8 cellular contexts compared by ENCODE assay signal in genomic region chr16:50154369-50154947, GRCh38. TPM values are rescaled to one million over a fixed set of nuclear protein-coding genes. Genes with fewer than 3 reads are reported as not detected.
DNase-seq lines count a peak whose midpoint lies in the region; ATAC-seq and TF ChIP-seq lines count a peak whose summit lies in the region.

No MANE protein-coding gene starts in this region.

- peak overlapping the region; percentile 96 for H3K4me2 ChIP-seq in PC-9

- H3K4me1 Mint-ChIP-seq in naive thymus-derived CD4-positive, alpha-beta T cell = peaks cover 37 to 60% (median 53%) of the 10 kb centered on the region in 7 donors

- POLR2A ChIA-PET in PC-9 (lab: Charles Lee; ENCODE audit: unreplicated experiment) = interaction anchor here (0.7 kb wide), 1 partner anchor 122 kb away, joined by 6 read pairs; no protein-coding TSS in a partner anchor
- POLR2A ChIA-PET in naive thymus-derived CD4-positive, alpha-beta T cell (lab: Charles Lee) = interaction anchor here (0.6 to 1.4 kb wide), 5 partner anchors 9 to 131 kb away, joined by 3 to 7 read pairs (median 3); no protein-coding TSS in a partner anchor

- no peak overlapping the region for H3K27ac ChIP-seq in PC-9
- H3K27ac ChIP-seq in naive thymus-derived CD4-positive, alpha-beta T cell (ENCODE audit: low read depth, low read length) = peak overlapping the region; percentile 82

- peak overlapping the region; percentile 83 to 99 (median 90) for H3K4me3 Mint-ChIP-seq in naive thymus-derived CD4-positive, alpha-beta T cell

- H3K9me3 Mint-ChIP-seq in naive thymus-derived CD4-positive, alpha-beta T cell = peaks cover 0 to 5% (median 0%) of the 10 kb centered on the region in 11 donors

- CTCF ChIA-PET in PC-9 (lab: Charles Lee) = interaction anchor here (0.6 kb wide), 1 partner anchor 652 kb away, joined by 4 read pairs; no protein-coding TSS in a partner anchor
- CTCF ChIA-PET in naive thymus-derived CD4-positive, alpha-beta T cell (lab: Charles Lee) = interaction anchor here (0.6 to 0.7 kb wide), 2 partner anchors 80 to 87 kb away, joined by 3 to 4 read pairs; no protein-coding TSS in a partner anchor

- no peaks in the 10 kb centered on the region; the same call in 1 of the 2 replicates for H3F3A ChIP-seq in PC-9 (ENCODE audit: insufficient read depth, low read depth)

- no peaks in the 10 kb centered on the region for H3K9me3 ChIP-seq in PC-9 (ENCODE audit: insufficient read depth, low read depth)
- no peaks in the 10 kb centered on the region for H3K9me3 ChIP-seq in endocrine pancreas (ENCODE audit: control insufficient read depth, low read length)
- H3K9me3 ChIP-seq in naive thymus-derived CD4-positive, alpha-beta T cell (ENCODE audit: control insufficient read depth in 2 of 3, low read length in 3 of 3) = no peaks in the 10 kb centered on the region

- peak overlapping the region; percentile 77 to 96 (median 84) for H3K27ac Mint-ChIP-seq in naive thymus-derived CD4-positive, alpha-beta T cell

- H3K4me1 ChIP-seq in PC-9 (replicated peaks; ENCODE audit: insufficient read depth) (peaks cover 20% of the 10 kb centered on the region), endocrine pancreas (ENCODE audit: control insufficient read depth, insufficient read depth, low read length) (no peaks in the 10 kb centered on the region)
- peaks cover 19 to 41% of the 10 kb centered on the region in 2 donors for H3K4me1 ChIP-seq in naive thymus-derived CD4-positive, alpha-beta T cell (ENCODE audit: control insufficient read depth in 2 of 2, insufficient read depth in 2 of 2, low read length in 2 of 2)

- no peaks in the 10 kb centered on the region for H3K9me2 ChIP-seq in PC-9 (ENCODE audit: insufficient read depth)

- peaks cover 57% of the 10 kb centered on the region for H3K79me2 ChIP-seq in PC-9 (ENCODE audit: low read depth)

- no peak for TF ChIP-seq CTCF in PC-9 (conservative IDR thresholded peaks at IDR 0.05)

- ATAC-seq in naive thymus-derived CD4-positive, alpha-beta T cell = no peak
- ATAC-seq in HG02798 (IDR thresholded peaks at IDR 0.05; ENCODE audit: poor library complexity, unreplicated experiment) (no peak), GM21619 (IDR thresholded peaks at IDR 0.05; ENCODE audit: unreplicated experiment) (no peak)

- H2AFZ ChIP-seq in PC-9 = peak overlapping the region; percentile 66; the same call in 1 of the 2 replicates

- H3K27me3 Mint-ChIP-seq in naive thymus-derived CD4-positive, alpha-beta T cell = no peaks in the 10 kb centered on the region

- intact Hi-C loops in PC-9 (cut with micrococcal nuclease; ENCODE audit: unreplicated experiment) = loop anchor here (2.0 kb wide), 1 partner anchor 48 kb away; no protein-coding TSS in a partner anchor
- intact Hi-C loops in naive thymus-derived CD4-positive, alpha-beta T cell (cut with micrococcal nuclease) = loop anchor here (2.0 to 10.0 kb wide), 5 partner anchors 42 to 1550 kb away; partner anchors contain the start of genes ADCY7 (in 1 of the 2) and SNX20 (in 1 of the 2)

- peaks cover 22% of the 10 kb centered on the region for H4K20me1 ChIP-seq in PC-9 (ENCODE audit: insufficient read depth)

- no peaks in the 10 kb centered on the region for H3K36me3 ChIP-seq in PC-9 (ENCODE audit: low read depth)
- H3K36me3 ChIP-seq in endocrine pancreas (ENCODE audit: control insufficient read depth, insufficient read depth, low read length) = no peaks in the 10 kb centered on the region
- peaks cover 0 to 3% (median 0%) of the 10 kb centered on the region in 3 experiments for H3K36me3 ChIP-seq in naive thymus-derived CD4-positive, alpha-beta T cell (ENCODE audit: control insufficient read depth in 2 of 3, insufficient read depth in 3 of 3, low read length in 3 of 3)

- H3K4me3 ChIP-seq in GM08714 (ENCODE audit: low read length) (peak overlapping the region; percentile 64), PC-9 (peak overlapping the region; percentile 75), endocrine pancreas (ENCODE audit: control insufficient read depth, insufficient read depth, low read length) (peak overlapping the region; percentile 97)
- peak overlapping the region; percentile 40 for H3K4me3 ChIP-seq in naive thymus-derived CD4-positive, alpha-beta T cell (ENCODE audit: low read length)

- BruUV-seq in PC-9 (replicated peaks; lab: Mats Ljungman, UMichigan) = no TSS peak

- H3K27me3 ChIP-seq in PC-9 (ENCODE audit: insufficient read depth, low read depth) = no peaks in the 10 kb centered on the region
- H3K27me3 ChIP-seq in endocrine pancreas (ENCODE audit: control insufficient read depth, insufficient read depth, low read length) = no peaks in the 10 kb centered on the region
- H3K27me3 ChIP-seq in naive thymus-derived CD4-positive, alpha-beta T cell (ENCODE audit: control insufficient read depth in 2 of 2, insufficient read depth in 2 of 2, low read length in 2 of 2) = no peaks in the 10 kb centered on the region

- no peak for DNase-seq in PC-9
- peak in 2 of 9 donors; percentile 26 to 38 for DNase-seq in naive thymus-derived CD4-positive, alpha-beta T cell
- no peak for DNase-seq in OCI-M2 (lab: John Stamatoyannopoulos, UW; ENCODE audit: unreplicated experiment)
- no peak for DNase-seq in GM19238 (ENCODE audit: insufficient read length, low spot score)

- peaks cover 0 to 16% (median 0%) of the 10 kb centered on the region in 5 donors for H3K36me3 Mint-ChIP-seq in naive thymus-derived CD4-positive, alpha-beta T cell

- H3K9ac ChIP-seq in endocrine pancreas (ENCODE audit: control insufficient read depth, insufficient read depth, low read length) = peak overlapping the region; percentile 76

RNA-seq across cellular contexts. Expression of gene TENT4B, which starts 1.4 kb away (rescaled TPM):
- total RNA-seq in PC-9 (2021) = 6.1 and 11.4 TPM in 2 replicates
- total RNA-seq in naive thymus-derived CD4-positive, alpha-beta T cell = 10 to 100 TPM; 18.8 to 25.9 (median 23.8) TPM
- polyA plus RNA-seq in naive thymus-derived CD4-positive, alpha-beta T cell = 1 to 10 TPM; 5.0 to 5.4 TPM

Comparison
In these comparisons a context has a peak if more than half of its experiments do, and no peak if none do; other contexts are left out.
1. H3K4me3 ChIP-seq: peak in every context shown above with its lines; median percentile 97 in endocrine pancreas; 75 in PC-9; 64 in GM08714; 40 in naive thymus-derived CD4-positive, alpha-beta T cell.